In genomic region chr4:155656025-155656424, GRCh38 we compare ENCODE assay signal across 36 cellular contexts. TPM values are rescaled to one million over a fixed set of nuclear protein-coding genes. Genes with fewer than 3 reads are reported as not detected.
"Had no signal": no experiment of that assay in that cellular context is flagged by ENCODE, and none has a peak within 500 bp of the region (broad histone marks: within the 10 kb centered on the region; RNA-seq: fewer than 3 reads in every experiment).

No MANE protein-coding gene starts in this region.

- H3K4me3 ChIP-seq: adrenal gland, body of pancreas, esophagus muscularis mucosa, gastrocnemius medialis, heart left ventricle had no signal

- H3K27ac Mint-ChIP-seq: activated CD4-positive, alpha-beta memory T cell treated with anti-CD3 and anti-CD28 coated beads for 36 hours; activated CD4-positive, alpha-beta T cell treated with anti-CD3 and anti-CD28 coated beads for 36 hours; activated CD4-positive, alpha-beta T cell treated with anti-CD3 and anti-CD28 coated beads, Interleukin-2, amount 10 ng/mL, durations not matched to agents 24 days and 14 days; activated CD8-positive, alpha-beta memory T cell treated with anti-CD3 and anti-CD28 coated beads, Interleukin-2, amount 10 ng/mL, durations not matched to agents 7 days and 5 days; activated CD8-positive, alpha-beta T cell treated with anti-CD3 and anti-CD28 coated beads, Interleukin-2, amount 10 ng/mL, durations not matched to agents 7 days and 5 days; activated naive CD4-positive, alpha-beta T cell treated with anti-CD3 and anti-CD28 coated beads for 36 hours; activated naive CD4-positive, alpha-beta T cell treated with anti-CD3 and anti-CD28 coated beads, Interleukin-2, amount 50 U/mL, for 24 hours; activated naive CD8-positive, alpha-beta T cell treated with anti-CD3 and anti-CD28 coated beads for 36 hours; activated naive CD8-positive, alpha-beta T cell treated with anti-CD3 and anti-CD28 coated beads, Interleukin-2, amount 50 U/mL, for 24 hours; activated T-helper 1 cell treated with anti-CD3 and anti-CD28 coated beads, Interleukin-12 subunit alpha, Interleukin-12 subunit beta, Interleukin-2, Interleukin-4 antibody, amounts not matched to agents 30 ng/mL and 10 ng/mL and 1 ng/mL, durations not matched to agents 14 hours and 24 hours and 36 hours; activated T-helper 2 cell treated with anti-CD3 and anti-CD28 coated beads, Interferon-gamma antibody, Interleukin-2, Interleukin-4, amounts not matched to agents 10 μg/mL and 5 μg/mL and 100 μg/mL, durations not matched to agents 14 hours and 24 hours and 36 hours; effector memory CD8-positive, alpha-beta T cell; T-helper 17 cell; T-helper 2 cell treated with Interferon-gamma antibody and Interleukin-4, amounts not matched to agents 5 μg/mL and 100 μg/mL, for 36 hours had no signal

- H3K4me1 Mint-ChIP-seq: activated CD4-positive, alpha-beta T cell treated with anti-CD3 and anti-CD28 coated beads for 36 hours; activated CD4-positive, alpha-beta T cell treated with anti-CD3 and anti-CD28 coated beads, Interleukin-2, amount 10 ng/mL, durations not matched to agents 24 days and 14 days; activated CD8-positive, alpha-beta memory T cell treated with anti-CD3 and anti-CD28 coated beads, Interleukin-2, amount 10 ng/mL, durations not matched to agents 7 days and 5 days; activated naive CD4-positive, alpha-beta T cell treated with anti-CD3 and anti-CD28 coated beads, Interleukin-2, amount 50 U/mL, for 24 hours; activated naive CD8-positive, alpha-beta T cell treated with anti-CD3 and anti-CD28 coated beads for 36 hours; activated naive CD8-positive, alpha-beta T cell treated with anti-CD3 and anti-CD28 coated beads, Interleukin-2, amount 50 U/mL, for 24 hours; T-helper 17 cell had no signal

- H3K27me3 Mint-ChIP-seq: effector memory CD8-positive, alpha-beta T cell had no signal

- H3K9me3 ChIP-seq: adrenal gland, body of pancreas, esophagus muscularis mucosa, gastrocnemius medialis had no signal

- H3K36me3 ChIP-seq: adrenal gland, esophagus muscularis mucosa, gastrocnemius medialis, heart left ventricle, WERI-Rb-1 had no signal

- H3K36me3 Mint-ChIP-seq: activated CD4-positive, alpha-beta memory T cell treated with anti-CD3 and anti-CD28 coated beads for 36 hours; activated CD8-positive, alpha-beta memory T cell treated with anti-CD3 and anti-CD28 coated beads, Interleukin-2, amount 10 ng/mL, durations not matched to agents 7 days and 5 days; activated naive CD4-positive, alpha-beta T cell treated with anti-CD3 and anti-CD28 coated beads, Interleukin-2, amount 50 U/mL, for 24 hours; activated naive CD8-positive, alpha-beta T cell treated with anti-CD3 and anti-CD28 coated beads for 36 hours had no signal

- H3K4me1 ChIP-seq: adrenal gland, body of pancreas, foreskin keratinocyte, gastrocnemius medialis had no signal

- H3K27me3 ChIP-seq: adrenal gland, body of pancreas, esophagus muscularis mucosa, gastrocnemius medialis, heart left ventricle had no signal

- DNase-seq: activated CD4-positive, alpha-beta memory T cell treated with anti-CD3 and anti-CD28 coated beads for 36 hours; activated CD4-positive, alpha-beta T cell treated with anti-CD3 and anti-CD28 coated beads for 36 hours; activated CD4-positive, alpha-beta T cell treated with anti-CD3 and anti-CD28 coated beads, Interleukin-2, amount 10 ng/mL, durations not matched to agents 24 days and 14 days; activated CD4-positive, CD25-positive, alpha-beta regulatory T cell; activated CD4-positive, CD25-positive, alpha-beta regulatory T cell treated with anti-CD3 and anti-CD28 coated beads, Interleukin-2, amount 50 U/mL, for 72 hours; activated CD8-positive, alpha-beta memory T cell treated with anti-CD3 and anti-CD28 coated beads, Interleukin-2, amount 10 ng/mL, durations not matched to agents 7 days and 5 days; activated CD8-positive, alpha-beta memory T cell treated with anti-CD3 and anti-CD28 coated beads, Interleukin-2, amount 50 U/mL, for 4 hours; activated CD8-positive, alpha-beta T cell treated with anti-CD3 and anti-CD28 coated beads, Interleukin-2, amount 10 ng/mL, durations not matched to agents 7 days and 5 days; activated effector memory CD4-positive, alpha-beta T cell treated with anti-CD3 and anti-CD28 coated beads, Interleukin-2, amount 50 U/mL, for 16 hours; activated naive CD4-positive, alpha-beta T cell treated with anti-CD3 and anti-CD28 coated beads for 36 hours; activated naive CD8-positive, alpha-beta T cell treated with anti-CD3 and anti-CD28 coated beads for 36 hours; activated naive CD8-positive, alpha-beta T cell treated with anti-CD3 and anti-CD28 coated beads, Interleukin-2, amount 50 U/mL, for 24 hours; activated T-cell treated with anti-CD3 and anti-CD28 coated beads, Interleukin-2, amount 50 U/mL, for 1 hour; activated T-cell treated with anti-CD3 and anti-CD28 coated beads, Interleukin-2, amount 50 U/mL, for 48 hours; adrenal gland; amygdala; aorta; body of pancreas; caudate nucleus; cortex of kidney; dermis blood vessel endothelial cell; effector CD4-positive, alpha-beta T cell; effector memory CD8-positive, alpha-beta T cell; erythroblast; foreskin keratinocyte; gastrocnemius medialis; glutamatergic neuron; heart left ventricle; T-helper 17 cell; T1000; WERI-Rb-1 had no signal

- H3K4me3 Mint-ChIP-seq: activated CD4-positive, alpha-beta memory T cell treated with anti-CD3 and anti-CD28 coated beads for 36 hours; activated CD4-positive, alpha-beta T cell treated with anti-CD3 and anti-CD28 coated beads for 36 hours; activated CD4-positive, alpha-beta T cell treated with anti-CD3 and anti-CD28 coated beads, Interleukin-2, amount 10 ng/mL, durations not matched to agents 24 days and 14 days; activated CD8-positive, alpha-beta memory T cell treated with anti-CD3 and anti-CD28 coated beads, Interleukin-2, amount 10 ng/mL, durations not matched to agents 7 days and 5 days; activated CD8-positive, alpha-beta T cell treated with anti-CD3 and anti-CD28 coated beads, Interleukin-2, amount 10 ng/mL, durations not matched to agents 7 days and 5 days; activated naive CD4-positive, alpha-beta T cell treated with anti-CD3 and anti-CD28 coated beads for 36 hours; activated naive CD4-positive, alpha-beta T cell treated with anti-CD3 and anti-CD28 coated beads, Interleukin-2, amount 50 U/mL, for 24 hours; activated naive CD8-positive, alpha-beta T cell treated with anti-CD3 and anti-CD28 coated beads for 36 hours; activated naive CD8-positive, alpha-beta T cell treated with anti-CD3 and anti-CD28 coated beads, Interleukin-2, amount 50 U/mL, for 24 hours; activated T-helper 1 cell treated with anti-CD3 and anti-CD28 coated beads, Interleukin-12 subunit alpha, Interleukin-12 subunit beta, Interleukin-2, Interleukin-4 antibody, amounts not matched to agents 30 ng/mL and 10 ng/mL and 1 ng/mL, durations not matched to agents 14 hours and 24 hours and 36 hours; effector memory CD8-positive, alpha-beta T cell; T-helper 17 cell; T-helper 2 cell treated with Interferon-gamma antibody and Interleukin-4, amounts not matched to agents 5 μg/mL and 100 μg/mL, for 36 hours had no signal

- H3K9me3 Mint-ChIP-seq: activated CD4-positive, alpha-beta memory T cell treated with anti-CD3 and anti-CD28 coated beads for 36 hours; activated CD4-positive, alpha-beta T cell treated with anti-CD3 and anti-CD28 coated beads, Interleukin-2, amount 10 ng/mL, durations not matched to agents 24 days and 14 days; activated naive CD4-positive, alpha-beta T cell treated with anti-CD3 and anti-CD28 coated beads, Interleukin-2, amount 50 U/mL, for 24 hours; activated naive CD8-positive, alpha-beta T cell treated with anti-CD3 and anti-CD28 coated beads for 36 hours; activated T-helper 1 cell treated with anti-CD3 and anti-CD28 coated beads, Interleukin-12 subunit alpha, Interleukin-12 subunit beta, Interleukin-2, Interleukin-4 antibody, amounts not matched to agents 30 ng/mL and 10 ng/mL and 1 ng/mL, durations not matched to agents 14 hours and 24 hours and 36 hours; activated T-helper 2 cell treated with anti-CD3 and anti-CD28 coated beads, Interferon-gamma antibody, Interleukin-2, Interleukin-4, amounts not matched to agents 10 μg/mL and 5 μg/mL and 100 μg/mL, durations not matched to agents 14 hours and 24 hours and 36 hours; T-helper 2 cell treated with Interferon-gamma antibody and Interleukin-4, amounts not matched to agents 5 μg/mL and 100 μg/mL, for 36 hours had no signal

- H3K27ac ChIP-seq: adrenal gland, body of pancreas, esophagus muscularis mucosa, foreskin keratinocyte, gastrocnemius medialis, heart left ventricle, WERI-Rb-1 had no signal

RNA-seq across cellular contexts. Expression of gene GUCY1A1, which starts 10.6 kb away (rescaled TPM):
- total RNA-seq: activated CD4-positive, alpha-beta memory T cell treated with anti-CD3 and anti-CD28 coated beads for 36 hours; activated CD4-positive, alpha-beta T cell treated with anti-CD3 and anti-CD28 coated beads for 36 hours; activated CD4-positive, alpha-beta T cell treated with anti-CD3 and anti-CD28 coated beads, Interleukin-2, amount 10 ng/mL, durations not matched to agents 24 days and 14 days; activated T-helper 2 cell treated with anti-CD3 and anti-CD28 coated beads, Interferon-gamma antibody, Interleukin-2, Interleukin-4, amounts not matched to agents 10 μg/mL and 5 μg/mL and 100 μg/mL, durations not matched to agents 14 hours and 24 hours and 36 hours had no signal
- polyA plus RNA-seq: foreskin keratinocyte had no signal
